Comparison of ENCODE assay signal across 13 cellular contexts in genomic region chr1:221394011-221394544, GRCh38.
DNase-seq lines count a peak whose midpoint lies in the region; ATAC-seq, FAIRE-seq and TF ChIP-seq lines count a peak whose summit lies in the region.
"Had no signal": no experiment of that assay in that cellular context is flagged by ENCODE, and none has a peak within 500 bp of the region (broad histone marks: within the 10 kb centered on the region; RNA-seq: fewer than 3 reads in every experiment).

No MANE protein-coding gene starts in this region.

- H3K27me3 ChIP-seq in right lobe of liver (no peaks in the 10 kb centered on the region), HepG2 (ENCODE audit: control insufficient read depth in 1 of 2, insufficient read depth in 2 of 2, low read length in 2 of 2) (no peaks in the 10 kb centered on the region; a peak in 1 of 5 replicates), tibial artery (no peaks in the 10 kb centered on the region)
- H3K27me3 ChIP-seq: SJCRH30 had no signal

- no peak overlapping the region for H2AFZ ChIP-seq in HepG2 (ENCODE audit: low read length)

- FAIRE-seq in HepG2 (lab: Jason Lieb, UNC): no peak
- FAIRE-seq: colon, GM12878 had no signal

- in situ Hi-C loops in HepG2 (cut with HindIII; ENCODE audit: extremely low pct_ligation_motif_present, low pct_unique_long_range_greater_than_20kb): no loop called here

- no peaks in the 10 kb centered on the region for H3K79me2 ChIP-seq in HepG2 (ENCODE audit: insufficient read depth, low read length)

- WGBS in right lobe of liver (ENCODE audit: insufficient coverage, low coverage, low lambda C conversion rate, missing lambda C conversion rate): 51% methylated on average over 6 of the region's 6 CpGs
- WGBS in HepG2 (ENCODE audit: low lambda C conversion rate): under 1% methylated on average over 6 of the region's 6 CpGs

- ATAC-seq in right lobe of liver: peak; percentile 70 to 84 (median 76)
- no peak for ATAC-seq in HepG2
- ATAC-seq: GM12878 had no signal

- H3K4me2 ChIP-seq in HepG2 (ENCODE audit: low read depth, low read length): no peak overlapping the region

- no peak overlapping the region for H3K9ac ChIP-seq in HepG2 (ENCODE audit: insufficient read depth, low read depth, low read length)

- no peak for TF ChIP-seq RAD21 in HepG2 (CRISPR knock-in tag; IDR thresholded peaks at IDR 0.05)

- H3K27ac ChIP-seq in right lobe of liver: peak overlapping the region in 1 of 3 donors; percentile 3
- H3K27ac ChIP-seq in HepG2 (ENCODE audit: extremely low read length, insufficient read depth, low read length): no peak overlapping the region
- no peak overlapping the region for H3K27ac ChIP-seq in tibial artery
- H3K27ac ChIP-seq: psoas muscle, SJCRH30 had no signal

- no peaks in the 10 kb centered on the region for H3K36me3 ChIP-seq in right lobe of liver
- H3K36me3 ChIP-seq in HepG2 (replicated peaks in 1 of 2; ENCODE audit: control insufficient read depth in 1 of 2, insufficient read depth in 2 of 2, low read length in 2 of 2): no peaks in the 10 kb centered on the region
- no peaks in the 10 kb centered on the region for H3K36me3 ChIP-seq in tibial artery
- H3K36me3 ChIP-seq: SJCRH30 had no signal

- no peaks in the 10 kb centered on the region for H4K20me1 ChIP-seq in HepG2 (ENCODE audit: insufficient read depth, low read length)

- H3K4me1 ChIP-seq in right lobe of liver (no peaks in the 10 kb centered on the region), HepG2 (ENCODE audit: insufficient read depth, low read length) (no peaks in the 10 kb centered on the region), tibial artery (peaks cover 0 to 32% (median 11%) of the 10 kb centered on the region in 4 donors)
- H3K4me1 ChIP-seq: psoas muscle, SJCRH30 had no signal

- intact Hi-C loops in right lobe of liver (cut with DNase I) (no loop called here), HepG2 (cut with micrococcal nuclease; ENCODE audit: unreplicated experiment) (no loop called here), tibial artery (cut with DNase I; ENCODE audit: low total_unique reads) (no loop called here)

- TF ChIP-seq CTCF in right lobe of liver (IDR thresholded peaks at IDR 0.05) (no peak), HepG2 (CRISPR knock-in tag; IDR thresholded peaks at IDR 0.05) (no peak), fibroblast of mammary gland (conservative IDR thresholded peaks at IDR 0.05; ENCODE audit: control insufficient read depth, insufficient read depth, low read depth, low read length) (no peak), tibial artery (IDR thresholded peaks at IDR 0.05) (no peak)

- TF ChIP-seq POLR2A in right lobe of liver (IDR thresholded peaks at IDR 0.05) (no peak), HepG2 (IDR thresholded peaks at IDR 0.05; ENCODE audit: insufficient read depth in 1 of 2, low read depth in 2 of 2, low read length in 2 of 2) (no peak)

- DNase-seq in right lobe of liver (no peak), HepG2 (ENCODE audit: low spot score) (no peak), fibroblast of mammary gland (ENCODE audit: low read depth) (peak; percentile 93), stromal cell of bone marrow (ENCODE audit: low read depth) (peak; percentile 81), tibial artery (no peak), islet precursor cell (no peak)
- DNase-seq in activated CD4-positive, alpha-beta T cell treated with anti-CD3 and anti-CD28 coated beads for 48 hours: no peak
- DNase-seq: C1 segment of cervical spinal cord, psoas muscle, SJCRH30 had no signal

- H3K4me3 ChIP-seq in right lobe of liver (no peak overlapping the region), HepG2 (replicated peaks in 1 of 3; ENCODE audit: insufficient read depth in 1 of 3, low read depth in 2 of 3, low read length in 3 of 3) (no peak overlapping the region), fibroblast of mammary gland (ENCODE audit: control insufficient read depth, low read depth, low read length) (no peak overlapping the region), tibial artery (no peak overlapping the region)
- H3K4me3 ChIP-seq: GM12878, psoas muscle, SJCRH30 had no signal

- CTCF ChIA-PET in HepG2 (lab: Yijun Ruan, JAX; ENCODE audit: low intra/inter-chr PET ratio, low total read pairs): no interaction called here

- BruUV-seq in HepG2 (replicated peaks; lab: Mats Ljungman, UMichigan): no TSS peak

- H3K9me3 ChIP-seq in right lobe of liver (no peaks in the 10 kb centered on the region), HepG2 (ENCODE audit: low read length) (peaks cover 42% of the 10 kb centered on the region), tibial artery (no peaks in the 10 kb centered on the region)
- H3K9me3 ChIP-seq: psoas muscle, SJCRH30 had no signal

- POLR2A ChIA-PET in HepG2 (lab: Yijun Ruan, JAX): no interaction called here

- TF ChIP-seq EP300 in HepG2 (IDR thresholded peaks at IDR 0.05; ENCODE audit: low read depth in 2 of 2, low read length in 2 of 2) (no peak), HepG2 (CRISPR knock-in tag; IDR thresholded peaks at IDR 0.05; ENCODE audit: borderline replicate concordance) (no peak)

TF ChIP-seq in HepG2, 621 proteins besides CTCF, POLR2A, EP300 and RAD21 (continues in another document):
- TF ChIP-seq, protein P1, sequence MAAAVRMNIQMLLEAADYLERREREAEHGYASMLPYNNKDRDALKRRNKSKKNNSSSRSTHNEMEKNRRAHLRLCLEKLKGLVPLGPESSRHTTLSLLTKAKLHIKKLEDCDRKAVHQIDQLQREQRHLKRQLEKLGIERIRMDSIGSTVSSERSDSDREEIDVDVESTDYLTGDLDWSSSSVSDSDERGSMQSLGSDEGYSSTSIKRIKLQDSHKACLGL (CRISPR knock-in tag; IDR thresholded peaks at IDR 0.05): no peak
- TF ChIP-seq ZNF446 (CRISPR knock-in tag; IDR thresholded peaks at IDR 0.05) (no peak), IKZF1 (IDR thresholded peaks at IDR 0.05) (no peak), RBM39 (IDR thresholded peaks at IDR 0.05; ENCODE audit: low read depth, low read length, poor library complexity, severe bottlenecking) (no peak)
- TF ChIP-seq, protein P2, sequence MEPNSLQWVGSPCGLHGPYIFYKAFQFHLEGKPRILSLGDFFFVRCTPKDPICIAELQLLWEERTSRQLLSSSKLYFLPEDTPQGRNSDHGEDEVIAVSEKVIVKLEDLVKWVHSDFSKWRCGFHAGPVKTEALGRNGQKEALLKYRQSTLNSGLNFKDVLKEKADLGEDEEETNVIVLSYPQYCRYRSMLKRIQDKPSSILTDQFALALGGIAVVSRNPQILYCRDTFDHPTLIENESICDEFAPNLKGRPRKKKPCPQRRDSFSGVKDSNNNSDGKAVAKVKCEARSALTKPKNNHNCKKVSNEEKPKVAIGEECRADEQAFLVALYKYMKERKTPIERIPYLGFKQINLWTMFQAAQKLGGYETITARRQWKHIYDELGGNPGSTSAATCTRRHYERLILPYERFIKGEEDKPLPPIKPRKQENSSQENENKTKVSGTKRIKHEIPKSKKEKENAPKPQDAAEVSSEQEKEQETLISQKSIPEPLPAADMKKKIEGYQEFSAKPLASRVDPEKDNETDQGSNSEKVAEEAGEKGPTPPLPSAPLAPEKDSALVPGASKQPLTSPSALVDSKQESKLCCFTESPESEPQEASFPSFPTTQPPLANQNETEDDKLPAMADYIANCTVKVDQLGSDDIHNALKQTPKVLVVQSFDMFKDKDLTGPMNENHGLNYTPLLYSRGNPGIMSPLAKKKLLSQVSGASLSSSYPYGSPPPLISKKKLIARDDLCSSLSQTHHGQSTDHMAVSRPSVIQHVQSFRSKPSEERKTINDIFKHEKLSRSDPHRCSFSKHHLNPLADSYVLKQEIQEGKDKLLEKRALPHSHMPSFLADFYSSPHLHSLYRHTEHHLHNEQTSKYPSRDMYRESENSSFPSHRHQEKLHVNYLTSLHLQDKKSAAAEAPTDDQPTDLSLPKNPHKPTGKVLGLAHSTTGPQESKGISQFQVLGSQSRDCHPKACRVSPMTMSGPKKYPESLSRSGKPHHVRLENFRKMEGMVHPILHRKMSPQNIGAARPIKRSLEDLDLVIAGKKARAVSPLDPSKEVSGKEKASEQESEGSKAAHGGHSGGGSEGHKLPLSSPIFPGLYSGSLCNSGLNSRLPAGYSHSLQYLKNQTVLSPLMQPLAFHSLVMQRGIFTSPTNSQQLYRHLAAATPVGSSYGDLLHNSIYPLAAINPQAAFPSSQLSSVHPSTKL (CRISPR knock-in tag; IDR thresholded peaks at IDR 0.05): no peak

TF ChIP-seq in PFSK-1, 5 proteins besides CTCF, POLR2A, EP300 and RAD21:
- TF ChIP-seq SIN3A (IDR thresholded peaks at IDR 0.05; ENCODE audit: borderline replicate concordance, insufficient read depth, low read length) (no peak), FOXP2 (optimal IDR thresholded peaks at IDR 0.05; ENCODE audit: borderline replicate concordance, extremely low read depth, extremely low read length, insufficient read depth) (no peak), TAF1 (IDR thresholded peaks at IDR 0.05; ENCODE audit: borderline replicate concordance, insufficient read depth, low read length) (peak; percentile 15; the same call in 1 of the 2 replicates), POLR2AphosphoS5 (IDR thresholded peaks at IDR 0.05; ENCODE audit: low read depth, low read length) (peak; percentile 64), REST (IDR thresholded peaks at IDR 0.05; ENCODE audit: insufficient read depth in 1 of 2, low read depth in 2 of 2, low read length in 2 of 2) (no peak)
TF ChIP-seq in PFSK-1: peak in this region for 2.

Comparison
In these comparisons a context has a peak if more than half of its experiments do, and no peak if none do; other contexts are left out.
1. DNase-seq: peak in fibroblast of mammary gland (single experiment) and stromal cell of bone marrow (single experiment); none in right lobe of liver (0 of 3), HepG2 (single experiment), tibial artery (0 of 2), activated CD4-positive, alpha-beta T cell treated with anti-CD3 and anti-CD28 coated beads for 48 hours (single experiment) and islet precursor cell (single experiment).